ENCODE assay signal across 16 cellular contexts in genomic region chr6:43940071-43940392, GRCh38.
"Had no signal": no experiment of that assay in that cellular context is flagged by ENCODE, and none has a peak within 500 bp of the region (broad histone marks: within the 10 kb centered on the region; RNA-seq: fewer than 3 reads in every experiment).

No MANE protein-coding gene starts in this region.

- H3K36me3 ChIP-seq: colonic mucosa, heart left ventricle, suprapubic skin, tibial artery, upper lobe of right lung had no signal

- H3K27me3 ChIP-seq: colonic mucosa, heart left ventricle, suprapubic skin, tibial artery, upper lobe of right lung had no signal

- H3K4me3 ChIP-seq: colonic mucosa, heart left ventricle, lung, skin epidermis, suprapubic skin, tibial artery, upper lobe of right lung had no signal

- H3K4me1 ChIP-seq: colonic mucosa, suprapubic skin, tibial artery, upper lobe of right lung had no signal

- ATAC-seq: heart left ventricle; left colon; left ventricle myocardium superior; sciatic nerve; stimulated activated naive CD8-positive, alpha-beta T cell treated with anti-CD3 and anti-CD28 coated beads, Interleukin-15, Interleukin-2, amounts not matched to agents 100 U/mL and 50 U/mL, for 24 hours; upper lobe of right lung had no signal

- DNase-seq: colonic mucosa; dermis blood vessel endothelial cell; hippocampal formation; left colon; left ventricle myocardium superior; mesenchymal stem cell; naive B cell; stimulated activated CD4-positive, alpha-beta T cell treated with anti-CD3 and anti-CD28 coated beads, Interleukin-2, amount 100 ng/mL, for 48 hours; stimulated activated naive CD8-positive, alpha-beta T cell treated with anti-CD3 and anti-CD28 coated beads, Interleukin-15, Interleukin-2, amounts not matched to agents 100 U/mL and 50 U/mL, for 24 hours; upper lobe of right lung had no signal

- H3K9me3 ChIP-seq: colonic mucosa, suprapubic skin, upper lobe of right lung had no signal

- H3K27ac ChIP-seq: colonic mucosa, heart left ventricle, skin epidermis, suprapubic skin, tibial artery, upper lobe of right lung had no signal
